Comparison of ENCODE assay signal across 8 cellular contexts in genomic region chr7:6730343-6730633, GRCh38. TPM values are rescaled to one million over a fixed set of nuclear protein-coding genes. Genes with fewer than 3 reads are reported as not detected.
DNase-seq lines count a peak whose midpoint lies in the region; ATAC-seq and TF ChIP-seq lines count a peak whose summit lies in the region.

No MANE protein-coding gene starts in this region.

- H3K14ac ChIP-seq in IMR-90 (replicated peaks; ENCODE audit: low read depth, low read length), result peak overlapping the region; percentile 90

- peak overlapping the region; percentile 82 for H3K4me3 ChIP-seq in IMR-90 (ENCODE audit: insufficient read depth, low read depth, low read length)
- H3K4me3 ChIP-seq in cardiac fibroblast (replicated peaks in 1 of 2; ENCODE audit: low read depth in 2 of 2, low read length in 2 of 2), result peak overlapping the region; percentile 81 to 86
- peak overlapping the region; percentile 90 for H3K4me3 ChIP-seq in mesendoderm (ENCODE audit: low read length)

- CTCF ChIA-PET in CD4-positive, alpha-beta T cell (lab: Charles Lee), result no interaction called here
- CTCF ChIA-PET in IMR-90 (lab: Yijun Ruan, JAX), result no interaction called here

- peak overlapping the region; percentile 90 for H2AFZ ChIP-seq in IMR-90 (replicated peaks; ENCODE audit: low read length, poor library complexity)

- dilution Hi-C loops in IMR-90 (cut with HindIII; ENCODE audit: low sequenced_read_pairs, unreplicated experiment), result no loop called here

- POLR2A ChIA-PET in CD4-positive, alpha-beta T cell (lab: Charles Lee), result no interaction called here
- POLR2A ChIA-PET in IMR-90 (lab: Charles Lee; ENCODE audit: unreplicated experiment), result no interaction called here

- H3K79me2 ChIP-seq in mesendoderm (ENCODE audit: control insufficient read depth, insufficient read depth, low read length), result peaks cover 9% of the 10 kb centered on the region

- TF ChIP-seq POLR2A in IMR-90 (IDR thresholded peaks at IDR 0.05; ENCODE audit: low read depth, low read length), result no peak

- DNase-seq in CD4-positive, alpha-beta T cell, result peak in 1 of 10 experiments; percentile 6
- peak; percentile 33 for DNase-seq in IMR-90
- peak in 1 of 2 donors; percentile 46 for DNase-seq in cardiac fibroblast (ENCODE audit: low read depth in 2 of 2)
- DNase-seq in mesendoderm, result peak; percentile 42
- DNase-seq in NCI-H2081 (lab: John Stamatoyannopoulos, UW), result no peak
- DNase-seq in left lobe of liver (ENCODE audit: low spot score), result no peak

- H3K79me1 ChIP-seq in IMR-90 (ENCODE audit: low read depth in 1 of 2, low read length in 2 of 2) (peaks cover 0 to 16% of the 10 kb centered on the region in 2 experiments; a peak in 1 of 4 replicates), mesendoderm (ENCODE audit: low read length) (no peaks in the 10 kb centered on the region)

- H3K9ac ChIP-seq in IMR-90 (ENCODE audit: low read depth, low read length) (peak overlapping the region; percentile 77), mesendoderm (ENCODE audit: low read length) (peak overlapping the region; percentile 94)

- H2BK15ac ChIP-seq in IMR-90 (ENCODE audit: low read depth, low read length), result no peak overlapping the region
- H2BK15ac ChIP-seq in mesendoderm (replicated peaks; ENCODE audit: low read depth), result no peak overlapping the region

- peak overlapping the region in 1 of 2 experiments; percentile 87; a peak in 2 of 4 replicates for H4K8ac ChIP-seq in IMR-90 (ENCODE audit: low read depth in 2 of 2, low read length in 2 of 2)
- H4K8ac ChIP-seq in mesendoderm (ENCODE audit: low read depth, low read length), result no peak overlapping the region

- no peak for TF ChIP-seq RAD21 in IMR-90 (IDR thresholded peaks at IDR 0.05; ENCODE audit: low read length)

- H3K4me3 Mint-ChIP-seq in CD4-positive, alpha-beta T cell, result peak overlapping the region; percentile 88

- intact Hi-C loops in CD4-positive, alpha-beta T cell (cut with DNase I, micrococcal nuclease), result no loop called here
- intact Hi-C loops in IMR-90 (cut with micrococcal nuclease), result no loop called here

- H3K18ac ChIP-seq in IMR-90 (ENCODE audit: low read depth, low read length) (no peak overlapping the region), mesendoderm (ENCODE audit: low read length) (no peak overlapping the region)

- no TSS peak for BruUV-seq in IMR-90 (replicated peaks; lab: Mats Ljungman, UMichigan)

- WGBS in IMR-90 (ENCODE audit: extremely low coverage in 2 of 2, insufficient read length in 1 of 2), 2 experiments, result no CpG with 5 or more reads among the region's 18 CpGs
- no CpG with 5 or more reads among the region's 18 CpGs for WGBS in mesendoderm (ENCODE audit: extremely low coverage, insufficient coverage, low lambda C conversion rate)

- no peaks in the 10 kb centered on the region for H3K9me3 ChIP-seq in CD4-positive, alpha-beta T cell (ENCODE audit: control insufficient read depth, low read length)
- H3K9me3 ChIP-seq in IMR-90 (ENCODE audit: control insufficient read depth, insufficient read depth, low read length), result no peaks in the 10 kb centered on the region

- H3K4me1 Mint-ChIP-seq in CD4-positive, alpha-beta T cell (ENCODE audit: low read depth), result peaks cover 24% of the 10 kb centered on the region

- H3K4me2 ChIP-seq in IMR-90 (ENCODE audit: low read depth, low read length), result peak overlapping the region; percentile 91
- H3K4me2 ChIP-seq in mesendoderm (ENCODE audit: low read length), result peak overlapping the region; percentile 25

- H2AK5ac ChIP-seq in IMR-90 (ENCODE audit: low read depth, low read length), result peak overlapping the region; percentile 7; the same call in 1 of the 2 replicates
- H2AK5ac ChIP-seq in mesendoderm (ENCODE audit: low read length), result no peak overlapping the region

- H3K4me1 ChIP-seq in IMR-90 (ENCODE audit: control insufficient read depth, insufficient read depth, low read length) (peaks cover 2% of the 10 kb centered on the region), mesendoderm (ENCODE audit: control insufficient read depth, low read depth, low read length) (no peaks in the 10 kb centered on the region)

- H3K36me3 Mint-ChIP-seq in CD4-positive, alpha-beta T cell (ENCODE audit: low read depth), result peaks cover 50% of the 10 kb centered on the region

- H3K27me3 ChIP-seq in CD4-positive, alpha-beta T cell (ENCODE audit: control insufficient read depth, insufficient read depth, low read length), result no peaks in the 10 kb centered on the region
- no peaks in the 10 kb centered on the region for H3K27me3 ChIP-seq in IMR-90 (ENCODE audit: control insufficient read depth, insufficient read depth, low read length)
- no peaks in the 10 kb centered on the region for H3K27me3 ChIP-seq in mesendoderm (ENCODE audit: insufficient read depth, low read length, poor library complexity)

- H3K56ac ChIP-seq in IMR-90 (ENCODE audit: extremely low read depth, insufficient read depth, low read length) (no peak overlapping the region), mesendoderm (ENCODE audit: low read length) (peak overlapping the region; percentile 94)

- H3K27ac ChIP-seq in CD4-positive, alpha-beta T cell (ENCODE audit: low read depth, low read length), result peak overlapping the region; percentile 75
- peak overlapping the region; percentile 82; the same call in 1 of the 2 replicates for H3K27ac ChIP-seq in IMR-90 (ENCODE audit: insufficient read depth, low read length)
- H3K27ac ChIP-seq in mesendoderm (ENCODE audit: low read depth, low read length), result no peak overlapping the region

- no peak for TF ChIP-seq CTCF in CD4-positive, alpha-beta T cell (IDR thresholded peaks at IDR 0.05)
- TF ChIP-seq CTCF in IMR-90 (conservative IDR thresholded peaks at IDR 0.05; ENCODE audit: low read depth, low read length), result no peak
- no peak for TF ChIP-seq CTCF in cardiac fibroblast (IDR thresholded peaks at IDR 0.05; ENCODE audit: low read depth, low read length)

- no peak overlapping the region; the same call in 1 of the 2 replicates for H4K91ac ChIP-seq in IMR-90 (ENCODE audit: insufficient read depth, low read depth, low read length)

- no peaks in the 10 kb centered on the region for H3K9me1 ChIP-seq in IMR-90 (ENCODE audit: insufficient read depth, low read length)

- H3K23ac ChIP-seq in IMR-90 (ENCODE audit: low read depth, low read length) (peak overlapping the region; percentile 82; the same call in 1 of the 2 replicates), mesendoderm (ENCODE audit: low read length) (no peak overlapping the region)

- H2BK20ac ChIP-seq in IMR-90 (ENCODE audit: low read depth, low read length), result no peak overlapping the region

- H3K27me3 Mint-ChIP-seq in CD4-positive, alpha-beta T cell, result no peaks in the 10 kb centered on the region

- peaks cover 3% of the 10 kb centered on the region for H4K20me1 ChIP-seq in IMR-90 (ENCODE audit: insufficient read depth, low read length)

- H2BK120ac ChIP-seq in IMR-90 (ENCODE audit: low read depth, low read length), result no peak overlapping the region
- H2BK120ac ChIP-seq in mesendoderm (ENCODE audit: low read depth, low read length), result no peak overlapping the region

- H3K36me3 ChIP-seq in IMR-90 (ENCODE audit: control insufficient read depth, insufficient read depth, low read length) (peaks cover 12% of the 10 kb centered on the region), mesendoderm (ENCODE audit: control insufficient read depth, insufficient read depth, low read length) (no peaks in the 10 kb centered on the region)

- no peak for ATAC-seq in CD4-positive, alpha-beta T cell (ENCODE audit: poor library complexity)
- no peak; the same call in 1 of the 2 replicates for ATAC-seq in IMR-90 (ENCODE audit: low read depth)
- ATAC-seq in left lobe of liver, result no peak
- no peak for ATAC-seq in HG03039 (IDR thresholded peaks at IDR 0.05; ENCODE audit: unreplicated experiment)
- no peak for ATAC-seq in HG03520 (IDR thresholded peaks at IDR 0.05; ENCODE audit: unreplicated experiment)

- in situ Hi-C loops in IMR-90 (cut with MboI; ENCODE audit: low sequenced_read_pairs), result no loop called here

- H3K27ac Mint-ChIP-seq in CD4-positive, alpha-beta T cell, result peak overlapping the region; percentile 83

- H3K9me3 Mint-ChIP-seq in CD4-positive, alpha-beta T cell, result no peaks in the 10 kb centered on the region

- H2BK5ac ChIP-seq in IMR-90 (ENCODE audit: low read depth, low read length, poor library complexity, severe bottlenecking) (no peak overlapping the region), mesendoderm (ENCODE audit: low read length) (no peak overlapping the region)

- H2AK9ac ChIP-seq in IMR-90 (replicated peaks; ENCODE audit: low read depth, low read length, poor library complexity), result peak overlapping the region; percentile 85

- no peak overlapping the region; the same call in 1 of the 2 replicates for H4K5ac ChIP-seq in IMR-90 (ENCODE audit: low read depth, low read length)
- no peak overlapping the region for H4K5ac ChIP-seq in mesendoderm (ENCODE audit: low read length)

- H3K4ac ChIP-seq in IMR-90 (ENCODE audit: low read depth, low read length) (0 out of 2 replicates have a peak overlapping the region, but pooled peaks have one; percentile 36), mesendoderm (ENCODE audit: low read depth, low read length) (peak overlapping the region; percentile 65)

TF ChIP-seq in IMR-90, 13 proteins besides CTCF, POLR2A, EP300 and RAD21 (continues in another document):
- TF ChIP-seq CEBPB (IDR thresholded peaks at IDR 0.05; ENCODE audit: low read depth, low read length) (no peak), MAZ (IDR thresholded peaks at IDR 0.05; ENCODE audit: borderline replicate concordance, low read depth, low read length) (no peak), MXI1 (IDR thresholded peaks at IDR 0.05; ENCODE audit: borderline replicate concordance, low read depth, low read length) (no peak), SMC3 (IDR thresholded peaks at IDR 0.05; ENCODE audit: low read depth, low read length) (no peak), RFX5 (IDR thresholded peaks at IDR 0.05; ENCODE audit: low read depth, low read length) (no peak)

RNA-seq across cellular contexts. Expression of gene ZNF12, which starts 23.5 kb away (rescaled TPM):
- 10 to 100 TPM; 22.1 to 22.5 TPM for total RNA-seq in CD4-positive, alpha-beta T cell
- total RNA-seq in IMR-90 (2012; rRNA removed) (20.8 and 22.8 TPM in 2 replicates), left lobe of liver (12.8 TPM)
- polyA plus RNA-seq in IMR-90 (2012; rRNA removed), result 5.4 and 8.2 TPM in 2 replicates
- polyA plus RNA-seq in IMR-90 (2012; cell fraction: cytosol; rRNA removed), result 1.3 and 1.5 TPM in 2 replicates
- 7.8 and 34.0 TPM in 2 replicates for polyA plus RNA-seq in IMR-90 (2012; cell fraction: nucleus; rRNA removed; ENCODE audit: low replicate concordance)
- 8.4 TPM for polyA plus RNA-seq in mesendoderm (2013, experiment 1 of 2)
- polyA plus RNA-seq in mesendoderm (2013, experiment 2 of 2), result 7.7 TPM

RNA-seq across cellular contexts. Expression of gene RSPH10B2, which starts 23.6 kb away (rescaled TPM):
- total RNA-seq in CD4-positive, alpha-beta T cell, result not detected
- not detected in 2 replicates for total RNA-seq in IMR-90 (2012; rRNA removed)
- not detected in 2 replicates for polyA plus RNA-seq in IMR-90 (2012; rRNA removed)
- not detected in 2 replicates for polyA plus RNA-seq in IMR-90 (2012; cell fraction: cytosol; rRNA removed)
- 0.05 TPM in 1 of 2 replicates, not detected in the other for polyA plus RNA-seq in IMR-90 (2012; cell fraction: nucleus; rRNA removed; ENCODE audit: low replicate concordance)
- 0.22 TPM for polyA plus RNA-seq in mesendoderm (2013, experiment 1 of 2)
- 0.06 TPM for polyA plus RNA-seq in mesendoderm (2013, experiment 2 of 2)
- not detected for total RNA-seq in left lobe of liver

Comparison
In these comparisons a context has a peak if more than half of its experiments do, and no peak if none do; other contexts are left out.
1. DNase-seq: peak in IMR-90 (single experiment) and mesendoderm (single experiment); none in NCI-H2081 (0 of 2) and left lobe of liver (single experiment).
2. Peak in every context shown above with its lines, with median percentiles within 50 percentile points of each other: H3K4me3 ChIP-seq.